Comparison of ENCODE assay signal across 16 cellular contexts in the genomic region with DNA sequence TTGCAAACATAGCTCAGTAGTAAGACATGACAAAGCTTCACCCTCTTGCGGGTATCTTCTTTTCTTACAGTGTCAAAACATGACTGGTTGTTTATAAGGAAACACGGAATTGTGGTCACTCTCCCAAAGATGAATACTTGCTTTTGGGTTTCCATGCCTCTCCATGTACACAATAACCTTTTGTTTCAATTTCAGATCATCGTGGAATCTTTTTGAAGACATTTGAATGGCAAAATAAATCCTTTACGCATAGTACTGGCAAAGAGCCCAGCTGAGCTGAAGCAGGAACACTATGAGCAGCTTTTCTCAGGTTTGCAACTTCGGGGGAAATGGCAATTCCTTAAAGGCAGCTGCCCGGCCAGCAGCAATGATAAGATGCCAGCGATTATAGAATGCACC.
A peak's percentile ranks its signal among the peaks of the same experiment; 100 is the strongest.
DNase-seq lines count a peak whose midpoint lies in the region; ATAC-seq and TF ChIP-seq lines count a peak whose summit lies in the region.
"Had no signal": no experiment of that assay in that cellular context is flagged by ENCODE, and none has a peak within 500 bp of the region (broad histone marks: within the 10 kb centered on the region; RNA-seq: fewer than 3 reads in every experiment).

No MANE protein-coding gene starts in this region.

- no peak for ATAC-seq in GM19023 (IDR thresholded peaks at IDR 0.05; ENCODE audit: unreplicated experiment)
- ATAC-seq in HG03378 (IDR thresholded peaks at IDR 0.05; ENCODE audit: unreplicated experiment): no peak
- no peak for ATAC-seq in GM21737 (IDR thresholded peaks at IDR 0.05; ENCODE audit: unreplicated experiment)
- ATAC-seq: activated naive CD8-positive, alpha-beta T cell treated with anti-CD3 and anti-CD28 coated beads, Interleukin-2, amount 50 U/mL, for 24 hours; stimulated activated naive B cell treated with anti-CD40 and anti-IgM and Interleukin-4, amounts not matched to agents 10 μg/mL and 1 μg/mL and 100 μg/mL, for 72 hours had no signal

- TF ChIP-seq CTCF in choroid plexus epithelial cell (conservative IDR thresholded peaks at IDR 0.05; ENCODE audit: low read depth, low read length): no peak

- no peak overlapping the region for H3K4me3 ChIP-seq in choroid plexus epithelial cell (ENCODE audit: low read depth, low read length)
- H3K4me3 ChIP-seq: Peyer's patch had no signal

- DNase-seq in COLO829 (ENCODE audit: low spot score) (peak; percentile 54), NCI-H526 treated with DMSO at 0.1 percent for 48 hours (lab: John Stamatoyannopoulos, UW) (peak; percentile 44), choroid plexus epithelial cell (ENCODE audit: low read depth) (peak; percentile 51), medulla oblongata (ENCODE audit: extremely low spot score) (peak; percentile 49)
- DNase-seq in activated naive CD4-positive, alpha-beta T cell treated with Interleukin-2 at 50 U/mL for 16 hours: no peak
- DNase-seq: activated naive CD8-positive, alpha-beta T cell treated with anti-CD3 and anti-CD28 coated beads, Interleukin-2, amount 50 U/mL, for 24 hours; cortex of kidney; erythroblast; GF-D8; NCI-H446 treated with DMSO at 0.1 percent for 48 hours; Peyer's patch; posterior cingulate gyrus; stimulated activated naive B cell treated with anti-CD40 and anti-IgM and Interleukin-4, amounts not matched to agents 10 μg/mL and 1 μg/mL and 100 μg/mL, for 72 hours had no signal
